9 cellular contexts compared by ENCODE assay signal in genomic region chr12:48973992-48974673, GRCh38. TPM values are rescaled to one million over a fixed set of nuclear protein-coding genes. Genes with fewer than 3 reads are reported as not detected.
DNase-seq lines count a peak whose midpoint lies in the region; ATAC-seq and TF ChIP-seq lines count a peak whose summit lies in the region.
"Had no signal": no experiment of that assay in that cellular context is flagged by ENCODE, and none has a peak within 500 bp of the region (broad histone marks: within the 10 kb centered on the region; RNA-seq: fewer than 3 reads in every experiment).

No MANE protein-coding gene starts in this region.

- H3K4me2 ChIP-seq in smooth muscle cell: no peak overlapping the region

- peaks cover 22% of the 10 kb centered on the region for H3K4me1 ChIP-seq in smooth muscle cell (ENCODE audit: low read depth)

- ATAC-seq in HG03097 (IDR thresholded peaks at IDR 0.05; ENCODE audit: low FRiP score, unreplicated experiment) (no peak), GM21526 (IDR thresholded peaks at IDR 0.05; ENCODE audit: low FRiP score, unreplicated experiment) (no peak)

- no peak overlapping the region for H3K9ac ChIP-seq in smooth muscle cell (ENCODE audit: low read depth)

- WGBS in smooth muscle cell (ENCODE audit: low lambda C conversion rate): 19% methylated on average over 17 of the region's 17 CpGs

- H3K79me2 ChIP-seq in smooth muscle cell (ENCODE audit: low read depth): no peaks in the 10 kb centered on the region

- H3F3A ChIP-seq in smooth muscle cell (ENCODE audit: low read depth): peaks cover 6% of the 10 kb centered on the region

- H3K27me3 ChIP-seq in smooth muscle cell (ENCODE audit: low read depth): peaks cover 99% of the 10 kb centered on the region

- no peak overlapping the region for H3K27ac Mint-ChIP-seq in glutamatergic neuron (ENCODE audit: unreplicated experiment)

- no peak overlapping the region for H2AFZ ChIP-seq in smooth muscle cell (ENCODE audit: low read depth)

- H4K20me1 ChIP-seq in smooth muscle cell (ENCODE audit: low read depth): no peaks in the 10 kb centered on the region

- H3K4me3 ChIP-seq in smooth muscle cell: no peak overlapping the region

- DNase-seq in activated CD4-positive, alpha-beta T cell treated with anti-CD3 and anti-CD28 coated beads, Interleukin-2, amount 50 U/mL, for 48 hours: peak; percentile 47 to 57
- DNase-seq in glutamatergic neuron: peak; percentile 87
- no peak for DNase-seq in smooth muscle cell (lab: John Stamatoyannopoulos, UW; ENCODE audit: unreplicated experiment)
- DNase-seq in DMS79 treated with DMSO at 0.1 percent for 48 hours (lab: John Stamatoyannopoulos, UW): no peak
- no peak for DNase-seq in UCSD-AML1 (lab: John Stamatoyannopoulos, UW; ENCODE audit: unreplicated experiment)

- TF ChIP-seq CTCF in GM12873 (IDR thresholded peaks at IDR 0.05; ENCODE audit: insufficient read depth, low read depth, low read length, missing control alignments) (peak; percentile 63), glutamatergic neuron (IDR thresholded peaks at IDR 0.05; ENCODE audit: partially characterized antibody, unreplicated experiment) (peak; percentile 84), smooth muscle cell (IDR thresholded peaks at IDR 0.05; ENCODE audit: borderline replicate concordance, insufficient read depth, poor library complexity, severe bottlenecking) (peak; percentile 52)

- peaks cover 45% of the 10 kb centered on the region for H3K27me3 Mint-ChIP-seq in glutamatergic neuron (ENCODE audit: unreplicated experiment)

- no peaks in the 10 kb centered on the region for H3K36me3 Mint-ChIP-seq in glutamatergic neuron (ENCODE audit: unreplicated experiment)

- H3K9me3 ChIP-seq in smooth muscle cell (replicated peaks; ENCODE audit: low read depth): no peaks in the 10 kb centered on the region

- no peaks in the 10 kb centered on the region for H3K36me3 ChIP-seq in smooth muscle cell (ENCODE audit: low read depth)

- H3K4me1 Mint-ChIP-seq in glutamatergic neuron (ENCODE audit: low read depth, unreplicated experiment): peaks cover 3% of the 10 kb centered on the region

- H3K27ac ChIP-seq in smooth muscle cell (ENCODE audit: low read depth): no peak overlapping the region

- H3K4me3 Mint-ChIP-seq in glutamatergic neuron (ENCODE audit: unreplicated experiment): no peak overlapping the region
- H3K4me3 Mint-ChIP-seq: central memory CD8-positive, alpha-beta T cell had no signal

- peaks cover 8% of the 10 kb centered on the region for H3K9me3 Mint-ChIP-seq in glutamatergic neuron (ENCODE audit: unreplicated experiment)
- H3K9me3 Mint-ChIP-seq: central memory CD8-positive, alpha-beta T cell had no signal

RNA-seq across cellular contexts. Expression of gene WNT10B, which starts 2.6 kb away (rescaled TPM):
- total RNA-seq in glutamatergic neuron (ENCODE audit: unreplicated experiment): not detected
- total RNA-seq in smooth muscle cell: 0.13 and 0.49 TPM in 2 replicates
- polyA plus RNA-seq in smooth muscle cell: 0.14 and 1.2 TPM in 2 replicates

RNA-seq across cellular contexts. Expression of gene WNT1, which starts 4.0 kb away (rescaled TPM):
- total RNA-seq in glutamatergic neuron (ENCODE audit: unreplicated experiment) (not detected), smooth muscle cell (not detected in 2 replicates)
- not detected in 2 replicates for polyA plus RNA-seq in smooth muscle cell

RNA-seq across cellular contexts. Expression of gene ARF3, which starts 16.8 kb away (rescaled TPM):
- total RNA-seq in glutamatergic neuron (ENCODE audit: unreplicated experiment) (162 TPM), smooth muscle cell (57.0 and 59.9 TPM in 2 replicates)
- 53.3 and 67.7 TPM in 2 replicates for polyA plus RNA-seq in smooth muscle cell

RNA-seq across cellular contexts. Expression of gene DDN, which starts 25.0 kb away (rescaled TPM):
- total RNA-seq in glutamatergic neuron (ENCODE audit: unreplicated experiment): 6.4 TPM
- 0.13 and 1.8 TPM in 2 replicates for total RNA-seq in smooth muscle cell
- 0.03 and 1.2 TPM in 2 replicates for polyA plus RNA-seq in smooth muscle cell

RNA-seq across cellular contexts. Expression of gene PRKAG1, which starts 44.4 kb away (rescaled TPM):
- 58.2 TPM for total RNA-seq in glutamatergic neuron (ENCODE audit: unreplicated experiment)
- total RNA-seq in smooth muscle cell: 61.5 and 62.6 TPM in 2 replicates
- 39.4 and 42.5 TPM in 2 replicates for polyA plus RNA-seq in smooth muscle cell

Comparison
In these comparisons a context has a peak if more than half of its experiments do, and no peak if none do; other contexts are left out.
1. DNase-seq: peak in activated CD4-positive, alpha-beta T cell treated with anti-CD3 and anti-CD28 coated beads, Interleukin-2, amount 50 U/mL, for 48 hours (2 of 2) and glutamatergic neuron (single experiment); none in smooth muscle cell (single experiment), DMS79 treated with DMSO at 0.1 percent for 48 hours (single experiment) and UCSD-AML1 (single experiment).
2. Peak in every context shown above with its lines, with median percentiles within 50 percentile points of each other: CTCF ChIP-seq.